ENCODE assay signal across 23 cellular contexts in genomic region chrX:135434258-135435138, GRCh38. TPM values are rescaled to one million over a fixed set of nuclear protein-coding genes. Genes with fewer than 3 reads are reported as not detected.
DNase-seq lines count a peak whose midpoint lies in the region; ATAC-seq and TF ChIP-seq lines count a peak whose summit lies in the region.
"Had no signal": no experiment of that assay in that cellular context is flagged by ENCODE, and none has a peak within 500 bp of the region (broad histone marks: within the 10 kb centered on the region; RNA-seq: fewer than 3 reads in every experiment).

No MANE protein-coding gene starts in this region.

- no peaks in the 10 kb centered on the region for H3K79me1 ChIP-seq in neuronal stem cell (ENCODE audit: low read depth, low read length)

- H3K9me3 ChIP-seq in neuronal stem cell (replicated peaks in 1 of 2; ENCODE audit: control insufficient read depth in 2 of 2, insufficient read depth in 1 of 2, low read depth in 1 of 2, low read length in 2 of 2) = no peaks in the 10 kb centered on the region

- H3K4me3 ChIP-seq in neuronal stem cell (ENCODE audit: low read length in 2 of 2) = no peak overlapping the region
- H3K4me3 ChIP-seq: BLaER1 treated with 17β-estradiol and CSF1 and Interleukin-3, amounts not matched to agents 10 nM and 100 nM; GM12878; GM23338 had no signal

- no peak overlapping the region for H3K18ac ChIP-seq in neuronal stem cell (ENCODE audit: low read length)

- H3K27me3 ChIP-seq in neuronal stem cell (ENCODE audit: control insufficient read depth in 3 of 3, insufficient read depth in 3 of 3, low read depth in 1 of 3, low read length in 3 of 3) = peaks cover 0 to 3% (median 0%) of the 10 kb centered on the region in 3 experiments

- no peaks in the 10 kb centered on the region for H3K9me3 Mint-ChIP-seq in activated CD4-positive, alpha-beta T cell treated with anti-CD3 and anti-CD28 coated beads, Interleukin-2, amount 10 ng/mL, durations not matched to agents 24 days and 14 days
- H3K9me3 Mint-ChIP-seq in activated CD4-positive, alpha-beta T cell treated with anti-CD3 and anti-CD28 coated beads for 36 hours (ENCODE audit: low read depth) = peaks cover 3% of the 10 kb centered on the region
- peaks cover 11% of the 10 kb centered on the region for H3K9me3 Mint-ChIP-seq in chondrocyte (ENCODE audit: low read depth)
- H3K9me3 Mint-ChIP-seq: GM23338 had no signal

- intact Hi-C loops in activated CD4-positive, alpha-beta T cell treated with anti-CD3 and anti-CD28 coated beads, Interleukin-2, amount 10 ng/mL, durations not matched to agents 24 days and 14 days (cut with micrococcal nuclease) = loop anchor here (5.0 kb wide), 1 partner anchor 52 kb away; no protein-coding TSS in a partner anchor
- intact Hi-C loops in activated CD4-positive, alpha-beta T cell treated with anti-CD3 and anti-CD28 coated beads for 36 hours (cut with DNase I, micrococcal nuclease) = loop anchor here in 1 of 2 experiments (5.0 kb wide), 1 partner anchor 88 kb away; the partner anchor contains the start of gene INTS6L

- no peak overlapping the region for H2AFZ ChIP-seq in neuronal stem cell (ENCODE audit: low read length)
- H2AFZ ChIP-seq: GM23338 had no signal

- TF ChIP-seq CTCF in chondrocyte (IDR thresholded peaks at IDR 0.05) = no peak

- DNase-seq in activated CD4-positive, alpha-beta T cell treated with anti-CD3 and anti-CD28 coated beads, Interleukin-2, amount 10 ng/mL, durations not matched to agents 24 days and 14 days = peak; percentile 27
- no peak for DNase-seq in activated CD4-positive, alpha-beta T cell treated with anti-CD3 and anti-CD28 coated beads for 36 hours
- DNase-seq in chondrocyte (ENCODE audit: low spot score) (peak; percentile 90), neuronal stem cell (ENCODE audit: low spot score) (no peak), NCI-H1436 (lab: John Stamatoyannopoulos, UW) (no peak)
- DNase-seq: CD4-positive, CD25-positive, alpha-beta regulatory T cell; CD8-positive, alpha-beta memory T cell; COR-L47; DMS 273 treated with DMSO at 0.1 percent for 48 hours; DMS53; DND-41; EL; HFFc6 had no signal

- no peak overlapping the region for H4K8ac ChIP-seq in neuronal stem cell (ENCODE audit: low read depth, low read length)

- no peak overlapping the region for H3K4ac ChIP-seq in neuronal stem cell (ENCODE audit: low read length)

- H3K14ac ChIP-seq in neuronal stem cell (ENCODE audit: low read length) = no peak overlapping the region

- H2BK15ac ChIP-seq in neuronal stem cell (ENCODE audit: low read length) = no peak overlapping the region

- no peaks in the 10 kb centered on the region for H3K36me3 ChIP-seq in neuronal stem cell (replicated peaks in 1 of 2; ENCODE audit: control insufficient read depth in 2 of 2, insufficient read depth in 2 of 2, low read length in 2 of 2)
- H3K36me3 ChIP-seq: BLaER1 treated with 17β-estradiol and CSF1 and Interleukin-3, amounts not matched to agents 10 nM and 100 nM had no signal

- no peak overlapping the region for H2AK5ac ChIP-seq in neuronal stem cell (ENCODE audit: low read depth, low read length)

- CTCF ChIA-PET in activated CD4-positive, alpha-beta T cell treated with anti-CD3 and anti-CD28 coated beads for 36 hours (lab: Charles Lee) = no interaction called here

- H3K36me3 Mint-ChIP-seq in activated CD4-positive, alpha-beta T cell treated with anti-CD3 and anti-CD28 coated beads, Interleukin-2, amount 10 ng/mL, durations not matched to agents 24 days and 14 days (ENCODE audit: low read depth) = no peaks in the 10 kb centered on the region
- no peaks in the 10 kb centered on the region for H3K36me3 Mint-ChIP-seq in activated CD4-positive, alpha-beta T cell treated with anti-CD3 and anti-CD28 coated beads for 36 hours (ENCODE audit: low read depth)
- no peaks in the 10 kb centered on the region for H3K36me3 Mint-ChIP-seq in chondrocyte (ENCODE audit: low read depth)
- H3K36me3 Mint-ChIP-seq: CD4-positive, CD25-positive, alpha-beta regulatory T cell; CD8-positive, alpha-beta memory T cell had no signal

- no peak overlapping the region for H4K91ac ChIP-seq in neuronal stem cell (ENCODE audit: low read depth, low read length, poor library complexity)

- POLR2A ChIA-PET in activated CD4-positive, alpha-beta T cell treated with anti-CD3 and anti-CD28 coated beads for 36 hours (lab: Charles Lee) = interaction anchor here (0.7 kb wide), 1 partner anchor 21 kb away, joined by 3 read pairs; no protein-coding TSS in a partner anchor

- H3K4me1 Mint-ChIP-seq in activated CD4-positive, alpha-beta T cell treated with anti-CD3 and anti-CD28 coated beads, Interleukin-2, amount 10 ng/mL, durations not matched to agents 24 days and 14 days = peaks cover 10% of the 10 kb centered on the region
- peaks cover 9% of the 10 kb centered on the region for H3K4me1 Mint-ChIP-seq in activated CD4-positive, alpha-beta T cell treated with anti-CD3 and anti-CD28 coated beads for 36 hours
- H3K4me1 Mint-ChIP-seq in chondrocyte (ENCODE audit: low read depth) = no peaks in the 10 kb centered on the region
- H3K4me1 Mint-ChIP-seq: B cell; CD4-positive, CD25-positive, alpha-beta regulatory T cell; CD8-positive, alpha-beta memory T cell; IgD-negative memory B cell had no signal

- H3K4me3 Mint-ChIP-seq in activated CD4-positive, alpha-beta T cell treated with anti-CD3 and anti-CD28 coated beads, Interleukin-2, amount 10 ng/mL, durations not matched to agents 24 days and 14 days = no peak overlapping the region
- H3K4me3 Mint-ChIP-seq in activated CD4-positive, alpha-beta T cell treated with anti-CD3 and anti-CD28 coated beads for 36 hours = no peak overlapping the region
- no peak overlapping the region for H3K4me3 Mint-ChIP-seq in chondrocyte (ENCODE audit: unreplicated experiment)
- H3K4me3 Mint-ChIP-seq: B cell; CD4-positive, CD25-positive, alpha-beta regulatory T cell; CD8-positive, alpha-beta memory T cell; GM23338; HFFc6; IgD-negative memory B cell had no signal

- ATAC-seq in activated CD4-positive, alpha-beta T cell treated with anti-CD3 and anti-CD28 coated beads for 36 hours = no peak
- no peak for ATAC-seq in HG02588 (IDR thresholded peaks at IDR 0.05; ENCODE audit: unreplicated experiment)
- ATAC-seq in GM18511 (IDR thresholded peaks at IDR 0.05; ENCODE audit: unreplicated experiment) = no peak
- ATAC-seq: GM12878, GM23338, HCT116, HepG2 had no signal

- peak overlapping the region; percentile 41 for H2BK12ac ChIP-seq in neuronal stem cell (ENCODE audit: low read length)

- no peaks in the 10 kb centered on the region for H3K4me1 ChIP-seq in neuronal stem cell (ENCODE audit: control insufficient read depth in 2 of 2, insufficient read depth in 1 of 2, low read depth in 1 of 2, low read length in 2 of 2)
- H3K4me1 ChIP-seq: BLaER1 treated with 17β-estradiol and CSF1 and Interleukin-3, amounts not matched to agents 10 nM and 100 nM had no signal

- no CpG with 5 or more reads among the region's 49 CpGs for WGBS in neuronal stem cell (ENCODE audit: extremely low coverage in 2 of 2, insufficient read length in 2 of 2, insufficient replicate concordance in 1 of 2), 2 donors

- H3K4me2 ChIP-seq in neuronal stem cell (ENCODE audit: insufficient read depth, low read length, poor library complexity, severe bottlenecking) = no peak overlapping the region
- H3K4me2 ChIP-seq: BLaER1 treated with 17β-estradiol and CSF1 and Interleukin-3, amounts not matched to agents 10 nM and 100 nM; GM23338 had no signal

- no peak overlapping the region for H3K27ac ChIP-seq in neuronal stem cell (replicated peaks; ENCODE audit: low read length)
- H3K27ac ChIP-seq: BLaER1 treated with 17β-estradiol and CSF1 and Interleukin-3, amounts not matched to agents 10 nM and 100 nM had no signal

- no peak overlapping the region for H2BK5ac ChIP-seq in neuronal stem cell (ENCODE audit: low read length)

- H3K27ac Mint-ChIP-seq in activated CD4-positive, alpha-beta T cell treated with anti-CD3 and anti-CD28 coated beads, Interleukin-2, amount 10 ng/mL, durations not matched to agents 24 days and 14 days = no peak overlapping the region
- no peak overlapping the region for H3K27ac Mint-ChIP-seq in activated CD4-positive, alpha-beta T cell treated with anti-CD3 and anti-CD28 coated beads for 36 hours
- no peak overlapping the region for H3K27ac Mint-ChIP-seq in chondrocyte (ENCODE audit: unreplicated experiment)
- H3K27ac Mint-ChIP-seq: B cell; CD4-positive, CD25-positive, alpha-beta regulatory T cell; GM23338; HFFc6 had no signal

- no peak overlapping the region for H3K9ac ChIP-seq in neuronal stem cell (ENCODE audit: low read depth, low read length, poor library complexity)
- H3K9ac ChIP-seq: BLaER1 treated with 17β-estradiol and CSF1 and Interleukin-3, amounts not matched to agents 10 nM and 100 nM had no signal

- no peak overlapping the region for H2BK120ac ChIP-seq in neuronal stem cell (ENCODE audit: low read depth, low read length)

- no peak overlapping the region for H3K23ac ChIP-seq in neuronal stem cell (ENCODE audit: low read depth, low read length, poor library complexity)

- peaks cover 3% of the 10 kb centered on the region for H3K27me3 Mint-ChIP-seq in activated CD4-positive, alpha-beta T cell treated with anti-CD3 and anti-CD28 coated beads, Interleukin-2, amount 10 ng/mL, durations not matched to agents 24 days and 14 days
- peaks cover 4% of the 10 kb centered on the region for H3K27me3 Mint-ChIP-seq in activated CD4-positive, alpha-beta T cell treated with anti-CD3 and anti-CD28 coated beads for 36 hours
- peaks cover 5% of the 10 kb centered on the region for H3K27me3 Mint-ChIP-seq in chondrocyte (ENCODE audit: low read depth)

RNA-seq across cellular contexts. Expression of gene SMIM10L2A, which starts 12.8 kb away (rescaled TPM):
- 1.2 and 1.3 TPM in 2 replicates for total RNA-seq in activated CD4-positive, alpha-beta T cell treated with anti-CD3 and anti-CD28 coated beads, Interleukin-2, amount 10 ng/mL, durations not matched to agents 24 days and 14 days
- under 1 TPM; 0.16 to 0.25 TPM for total RNA-seq in activated CD4-positive, alpha-beta T cell treated with anti-CD3 and anti-CD28 coated beads for 36 hours
- total RNA-seq in chondrocyte = 0.27 to 0.62 TPM (median 0.40 TPM) in 3 replicates
- polyA plus RNA-seq in neuronal stem cell (2013, experiment 1 of 2) = 6.2 TPM
- 6.0 TPM for polyA plus RNA-seq in neuronal stem cell (2013, experiment 2 of 2)
- total RNA-seq: G401, HepG2, HFFc6 had no signal
- polyA plus RNA-seq: HepG2 had no signal

Comparison
In these comparisons a context has a peak if more than half of its experiments do, and no peak if none do; other contexts are left out.
1. DNase-seq: peak in activated CD4-positive, alpha-beta T cell treated with anti-CD3 and anti-CD28 coated beads, Interleukin-2, amount 10 ng/mL, durations not matched to agents 24 days and 14 days (single experiment) and chondrocyte (single experiment); none in activated CD4-positive, alpha-beta T cell treated with anti-CD3 and anti-CD28 coated beads for 36 hours (single experiment), neuronal stem cell (single experiment) and NCI-H1436 (single experiment).